18 cellular contexts compared by ENCODE assay signal in the genomic region with DNA sequence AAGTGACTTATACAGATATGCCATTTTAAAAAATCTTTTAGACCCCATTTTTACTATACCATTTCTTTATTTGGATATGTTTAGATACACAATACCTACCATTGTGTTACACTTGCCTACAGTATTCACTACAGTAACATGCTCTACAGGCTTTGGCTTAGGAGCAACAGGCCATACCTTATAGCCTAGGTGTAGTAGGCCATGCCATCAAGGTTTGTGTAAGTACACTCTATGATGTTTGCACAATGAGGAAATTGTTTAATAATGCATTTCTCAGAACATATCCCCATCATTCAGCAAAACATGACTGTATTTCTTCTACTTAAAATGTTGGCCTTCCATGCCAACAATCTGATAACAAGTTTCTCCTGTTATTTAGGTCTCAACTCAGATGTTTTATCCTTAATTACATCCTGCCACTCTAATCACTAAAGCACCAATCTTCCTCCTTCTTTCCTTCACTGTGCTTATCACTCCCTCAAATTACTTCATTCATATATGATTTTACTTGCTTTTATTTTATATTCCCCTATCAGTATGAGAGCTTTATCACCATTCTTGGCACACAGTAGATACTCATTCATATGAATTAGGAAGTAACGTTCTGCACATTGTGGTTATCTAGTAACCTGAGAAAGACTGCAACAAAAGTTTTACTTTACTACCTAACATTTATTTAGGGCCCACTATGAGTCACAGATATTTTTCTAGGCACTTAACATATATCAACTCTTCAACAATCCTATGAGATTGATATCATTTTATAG.
DNase-seq lines count a peak whose midpoint lies in the region; ATAC-seq, FAIRE-seq and TF ChIP-seq lines count a peak whose summit lies in the region.
"Had no signal": no experiment of that assay in that cellular context is flagged by ENCODE, and none has a peak within 500 bp of the region (broad histone marks: within the 10 kb centered on the region; RNA-seq: fewer than 3 reads in every experiment).

No MANE protein-coding gene starts in this region.

- no peak for TF ChIP-seq POLR2A in endothelial cell of umbilical vein (IDR thresholded peaks at IDR 0.05; ENCODE audit: low read depth, low read length)

- no peaks in the 10 kb centered on the region for H3K9me3 ChIP-seq in endothelial cell of umbilical vein (replicated peaks; ENCODE audit: control insufficient read depth, insufficient read depth, low read length)
- H3K9me3 ChIP-seq in mucosa of descending colon, result no peaks in the 10 kb centered on the region

- no peak overlapping the region for H2AFZ ChIP-seq in endothelial cell of umbilical vein (ENCODE audit: low read depth, low read length)
- H2AFZ ChIP-seq: GM23248 had no signal

- ATAC-seq in mucosa of descending colon, result peak; percentile 74
- ATAC-seq in HG02885 (IDR thresholded peaks at IDR 0.05; ENCODE audit: poor library complexity, unreplicated experiment), result no peak

- CTCF ChIA-PET in endothelial cell of umbilical vein (lab: Charles Lee), result interaction anchor here (1.2 kb wide), 1 partner anchor 10 kb away, joined by 3 read pairs; no protein-coding TSS in a partner anchor

- H3K36me3 ChIP-seq in endothelial cell of umbilical vein (ENCODE audit: control insufficient read depth in 2 of 2, extremely low read depth in 1 of 2, insufficient read depth in 2 of 2, low read length in 2 of 2), result no peaks in the 10 kb centered on the region
- no peaks in the 10 kb centered on the region for H3K36me3 ChIP-seq in mucosa of descending colon (ENCODE audit: low read depth)

- no peak overlapping the region for H3K4me2 ChIP-seq in endothelial cell of umbilical vein (ENCODE audit: insufficient read depth, low read length)

- no peaks in the 10 kb centered on the region for H4K20me1 ChIP-seq in endothelial cell of umbilical vein (replicated peaks; ENCODE audit: control insufficient read depth, extremely low read depth, insufficient read depth, low read length)

- TF ChIP-seq CTCF in endothelial cell of umbilical vein (IDR thresholded peaks at IDR 0.05; ENCODE audit: extremely low read depth in 1 of 2, insufficient read depth in 1 of 2, low read depth in 1 of 2, low read length in 2 of 2), result no peak
- TF ChIP-seq CTCF in mucosa of descending colon (IDR thresholded peaks at IDR 0.05), result no peak

- DNase-seq in HT-29 (ENCODE audit: low spot score), result peak; percentile 14
- DNase-seq in OCI-M1 (lab: John Stamatoyannopoulos, UW), result peak; percentile 51
- DNase-seq in endothelial cell of umbilical vein (ENCODE audit: low read depth, low spot score), result peak; percentile 37
- DNase-seq in mucosa of descending colon, result no peak
- no peak for DNase-seq in HTR-8/SVneo (ENCODE audit: insufficient read length, low spot score)
- DNase-seq in DMS79 treated with DMSO at 0.1 percent for 48 hours (lab: John Stamatoyannopoulos, UW), result no peak
- DNase-seq: C1 segment of cervical spinal cord; Calu3; CD4-positive, alpha-beta memory T cell; COR-L47; DMS79; GF-D8; GM23248; H7; HCEC 1CT had no signal

- H3K9ac ChIP-seq in endothelial cell of umbilical vein (replicated peaks; ENCODE audit: extremely low read depth, insufficient read depth, low read length), result no peak overlapping the region
- H3K9ac ChIP-seq: GM23248 had no signal

- H3K4me3 ChIP-seq in endothelial cell of umbilical vein (replicated peaks in 1 of 3; ENCODE audit: insufficient read depth in 1 of 3, low read depth in 1 of 3, low read length in 3 of 3) (no peak overlapping the region), mucosa of descending colon (no peak overlapping the region)
- H3K4me3 ChIP-seq: GM23248 had no signal

- H3K27ac ChIP-seq in endothelial cell of umbilical vein (ENCODE audit: insufficient read depth, low read depth, low read length), result no peak overlapping the region
- H3K27ac ChIP-seq: GM23248 had no signal

- no peaks in the 10 kb centered on the region for H3K4me1 ChIP-seq in endothelial cell of umbilical vein (ENCODE audit: control insufficient read depth, extremely low read depth, insufficient read depth, low read length)
- no peaks in the 10 kb centered on the region for H3K4me1 ChIP-seq in mucosa of descending colon (ENCODE audit: low read depth)

- no peak for FAIRE-seq in endothelial cell of umbilical vein (lab: Jason Lieb, UNC)
- FAIRE-seq in HTR-8/SVneo (lab: Jason Lieb, UNC), result no peak
- FAIRE-seq: GM12891, H1 had no signal

- intact Hi-C loops in endothelial cell of umbilical vein (cut with micrococcal nuclease) (loop anchor here (10.0 kb wide), 1 partner anchor 276 kb away; no protein-coding TSS in a partner anchor), mucosa of descending colon (cut with DNase I, micrococcal nuclease) (no loop called here)

- no peaks in the 10 kb centered on the region for H3K79me2 ChIP-seq in endothelial cell of umbilical vein (ENCODE audit: control insufficient read depth, insufficient read depth, low read length)

- POLR2A ChIA-PET in endothelial cell of umbilical vein (lab: Charles Lee), result no interaction called here

- dilution Hi-C loops in endothelial cell of umbilical vein (cut with MboI; ENCODE audit: extremely low pct_ligation_motif_present, low sequenced_read_pairs), result no loop called here

- no peaks in the 10 kb centered on the region for H3K9me1 ChIP-seq in endothelial cell of umbilical vein (replicated peaks; ENCODE audit: control insufficient read depth, extremely low read depth, insufficient read depth, low read length)

- H3K27me3 ChIP-seq in endothelial cell of umbilical vein (ENCODE audit: control insufficient read depth in 2 of 2, insufficient read depth in 2 of 2, low read length in 2 of 2), result no peaks in the 10 kb centered on the region

- no TSS peak for BruUV-seq in endothelial cell of umbilical vein (replicated peaks; lab: Mats Ljungman, UMichigan)

TF ChIP-seq in endothelial cell of umbilical vein, 7 proteins besides CTCF, POLR2A, EP300 and RAD21:
- no peak for TF ChIP-seq MYC (IDR thresholded peaks at IDR 0.05; ENCODE audit: low read depth, low read length)
- TF ChIP-seq JUN (IDR thresholded peaks at IDR 0.05; ENCODE audit: borderline replicate concordance, insufficient read depth, insufficient read length, low read depth), result no peak
- TF ChIP-seq, protein P1, sequence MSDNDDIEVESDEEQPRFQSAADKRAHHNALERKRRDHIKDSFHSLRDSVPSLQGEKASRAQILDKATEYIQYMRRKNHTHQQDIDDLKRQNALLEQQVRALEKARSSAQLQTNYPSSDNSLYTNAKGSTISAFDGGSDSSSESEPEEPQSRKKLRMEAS (IDR thresholded peaks at IDR 0.05; ENCODE audit: insufficient read depth, insufficient read length), result no peak
- no peak for TF ChIP-seq EZH2 (IDR thresholded peaks at IDR 0.05; ENCODE audit: borderline replicate concordance, low read depth, low read length, severe bottlenecking)
- TF ChIP-seq GATA2 (IDR thresholded peaks at IDR 0.05; ENCODE audit: insufficient read depth, insufficient read length, low read depth, low read length), result no peak

Comparison
In these comparisons a context has a peak if more than half of its experiments do, and no peak if none do; other contexts are left out.
1. DNase-seq: peak in HT-29 (single experiment), OCI-M1 (single experiment) and endothelial cell of umbilical vein (single experiment); none in mucosa of descending colon (0 of 3), HTR-8/SVneo (single experiment) and DMS79 treated with DMSO at 0.1 percent for 48 hours (single experiment).